ENCODE assay signal across 17 cellular contexts in genomic region chr12:106360400-106360994, GRCh38. TPM values are rescaled to one million over a fixed set of nuclear protein-coding genes. Genes with fewer than 3 reads are reported as not detected.
A peak's percentile ranks its signal among the peaks of the same experiment; 100 is the strongest.
DNase-seq lines count a peak whose midpoint lies in the region; ATAC-seq and TF ChIP-seq lines count a peak whose summit lies in the region.
"Had no signal": no experiment of that assay in that cellular context is flagged by ENCODE, and none has a peak within 500 bp of the region (broad histone marks: within the 10 kb centered on the region; RNA-seq: fewer than 3 reads in every experiment).

No MANE protein-coding gene starts in this region.

- H3K27ac ChIP-seq in hepatocyte, result peak overlapping the region; percentile 96
- H3K27ac ChIP-seq in right lobe of liver, result peak overlapping the region; percentile 88 to 96 (median 94)
- peak overlapping the region in 4 of 5 donors; percentile 25 to 95 (median 94) for H3K27ac ChIP-seq in stomach
- H3K27ac ChIP-seq in SK-N-SH (ENCODE audit: low read depth in 2 of 2, low read length in 1 of 2), result no peak overlapping the region
- H3K27ac ChIP-seq: A549 had no signal

- no peak overlapping the region for H2AFZ ChIP-seq in Loucy (ENCODE audit: low read length)
- no peak overlapping the region for H2AFZ ChIP-seq in hepatocyte
- no peak overlapping the region for H2AFZ ChIP-seq in SK-N-SH (ENCODE audit: low read depth)

- peak; percentile 49 to 62 (median 49) for ATAC-seq in right lobe of liver
- ATAC-seq: A549; CD8-positive, alpha-beta T cell had no signal

- H3K79me2 ChIP-seq in Loucy (ENCODE audit: insufficient read depth, low read length), result peaks cover 31% of the 10 kb centered on the region
- H3K79me2 ChIP-seq in hepatocyte, result peaks cover 31% of the 10 kb centered on the region
- peaks cover 42% of the 10 kb centered on the region for H3K79me2 ChIP-seq in SK-N-SH (ENCODE audit: insufficient read depth)

- 90% methylated on average over 5 of the region's 5 CpGs for whole genome bisulfite sequencing in hepatocyte (ENCODE audit: low lambda C conversion rate, missing lambda C conversion rate)
- 36% methylated on average over 5 of the region's 5 CpGs for WGBS in right lobe of liver (ENCODE audit: insufficient coverage, low coverage, low lambda C conversion rate, missing lambda C conversion rate)
- 51 to 82% (median 64%) methylated on average over 5 of the region's 5 CpGs for WGBS in stomach, 5 donors
- WGBS in SK-N-SH (ENCODE audit: low lambda C conversion rate), result 89% methylated on average over 5 of the region's 5 CpGs

- peaks cover 38% of the 10 kb centered on the region for H3K4me1 ChIP-seq in Loucy (ENCODE audit: insufficient read depth, low read length, poor library complexity, severe bottlenecking)
- H3K4me1 ChIP-seq in hepatocyte (ENCODE audit: insufficient read depth), result peaks cover 20% of the 10 kb centered on the region
- H3K4me1 ChIP-seq in right lobe of liver, result peaks cover 0 to 41% (median 20%) of the 10 kb centered on the region in 4 donors
- peaks cover 24 to 43% (median 33%) of the 10 kb centered on the region in 4 donors for H3K4me1 ChIP-seq in stomach
- H3K4me1 ChIP-seq in SK-N-SH (ENCODE audit: control insufficient read depth in 1 of 2, insufficient read depth in 2 of 2, low read depth in 1 of 2, low read length in 1 of 2), result peaks cover 0 to 7% of the 10 kb centered on the region in 2 experiments; a peak in 2 of 4 replicates
- H3K4me1 ChIP-seq: BE2C had no signal

- H3K4me3 ChIP-seq in Loucy (ENCODE audit: low read length, poor library complexity, severe bottlenecking) (peak overlapping the region; percentile 34), hepatocyte (no peak overlapping the region), right lobe of liver (peak overlapping the region in 1 of 3 donors; percentile 9), stomach (no peak overlapping the region), SK-N-SH (ENCODE audit: low read depth in 2 of 2, low read length in 1 of 2) (no peak overlapping the region)
- H3K4me3 ChIP-seq: A549, HAP-1 had no signal

- H4K20me1 ChIP-seq in Loucy (ENCODE audit: insufficient read depth, low read length, poor library complexity, severe bottlenecking), result no peaks in the 10 kb centered on the region
- no peaks in the 10 kb centered on the region for H4K20me1 ChIP-seq in hepatocyte (ENCODE audit: insufficient read depth, poor library complexity, severe bottlenecking)
- no peaks in the 10 kb centered on the region for H4K20me1 ChIP-seq in SK-N-SH (ENCODE audit: insufficient read depth)

- no peak for TF ChIP-seq EP300 in stomach (IDR thresholded peaks at IDR 0.05)
- TF ChIP-seq EP300 in SK-N-SH (IDR thresholded peaks at IDR 0.05; ENCODE audit: borderline replicate concordance in 1 of 2, low read depth in 1 of 2, low read length in 1 of 2), result no peak

- peak overlapping the region; percentile 93 for H3K4me2 ChIP-seq in Loucy (ENCODE audit: low read depth, low read length, poor library complexity, severe bottlenecking)
- H3K4me2 ChIP-seq in hepatocyte, result peak overlapping the region; percentile 77
- H3K4me2 ChIP-seq in SK-N-SH, result no peak overlapping the region
- H3K4me2 ChIP-seq: A549 had no signal

- TF ChIP-seq RAD21 in SK-N-SH (IDR thresholded peaks at IDR 0.05; ENCODE audit: low read length), result no peak

- H3K27me3 ChIP-seq in Loucy (ENCODE audit: insufficient read depth, low read length, poor library complexity, severe bottlenecking), result no peaks in the 10 kb centered on the region
- no peaks in the 10 kb centered on the region for H3K27me3 ChIP-seq in hepatocyte
- H3K27me3 ChIP-seq in right lobe of liver, result no peaks in the 10 kb centered on the region
- no peaks in the 10 kb centered on the region for H3K27me3 ChIP-seq in stomach
- H3K27me3 ChIP-seq in SK-N-SH (ENCODE audit: insufficient read depth), result no peaks in the 10 kb centered on the region
- H3K27me3 ChIP-seq: BE2C had no signal

- DNase-seq in hepatocyte (ENCODE audit: low spot score) (no peak), right lobe of liver (no peak), stomach (no peak), cerebellum (ENCODE audit: low spot score) (no peak), NCI-H2227 (lab: John Stamatoyannopoulos, UW; ENCODE audit: unreplicated experiment) (no peak), SK-N-SH (no peak), NCI-H446 (lab: John Stamatoyannopoulos, UW) (no peak)
- DNase-seq: BE2C; CD8-positive, alpha-beta T cell; COR-L47; DMS153; DMS79 treated with DMSO at 0.1 percent for 48 hours; GDM1; HFFc6 had no signal

- H3K36me3 ChIP-seq in Loucy (ENCODE audit: insufficient read depth, low read length) (no peaks in the 10 kb centered on the region), hepatocyte (replicated peaks; ENCODE audit: insufficient read depth, low read depth) (no peaks in the 10 kb centered on the region), right lobe of liver (no peaks in the 10 kb centered on the region), stomach (peaks cover 0 to 16% (median 7%) of the 10 kb centered on the region in 4 donors), SK-N-SH (replicated peaks in 1 of 2; ENCODE audit: control insufficient read depth in 1 of 2, insufficient read depth in 2 of 2, low read length in 1 of 2) (peaks cover 3 to 7% of the 10 kb centered on the region in 2 experiments)
- H3K36me3 ChIP-seq: BE2C, HAP-1 had no signal

- H3F3A ChIP-seq in Loucy (ENCODE audit: low read depth), result no peaks in the 10 kb centered on the region
- peaks cover 8% of the 10 kb centered on the region for H3F3A ChIP-seq in SK-N-SH (replicated peaks; ENCODE audit: insufficient read depth)

- H3K9ac ChIP-seq in Loucy (ENCODE audit: low read depth, low read length, poor library complexity, severe bottlenecking), result peak overlapping the region; percentile 3
- no peak overlapping the region for H3K9ac ChIP-seq in SK-N-SH

- intact Hi-C loops in right lobe of liver (cut with DNase I) (no loop called here), stomach (cut with DNase I; ENCODE audit: low total_unique reads) (no loop called here)

- no peaks in the 10 kb centered on the region for H3K9me3 ChIP-seq in Loucy (ENCODE audit: insufficient read depth, low read depth, low read length)
- H3K9me3 ChIP-seq in hepatocyte (ENCODE audit: low read depth), result no peaks in the 10 kb centered on the region
- no peaks in the 10 kb centered on the region for H3K9me3 ChIP-seq in right lobe of liver
- H3K9me3 ChIP-seq in stomach, result no peaks in the 10 kb centered on the region
- H3K9me3 ChIP-seq in SK-N-SH, result no peaks in the 10 kb centered on the region
- H3K9me3 ChIP-seq: A549, BE2C, HAP-1 had no signal

- peak; percentile 40 for TF ChIP-seq POLR2A in right lobe of liver (IDR thresholded peaks at IDR 0.05)
- TF ChIP-seq POLR2A in stomach (IDR thresholded peaks at IDR 0.05), result no peak

- CTCF ChIA-PET in SK-N-SH (lab: Yijun Ruan, JAX), result interaction anchor here (0.9 to 2.3 kb wide), 3 partner anchors 133 to 559 kb away, joined by 3 to 12 read pairs (median 5); no protein-coding TSS in a partner anchor

- H3K9me2 ChIP-seq in Loucy (replicated peaks; ENCODE audit: low read depth, low read length) (no peaks in the 10 kb centered on the region), hepatocyte (replicated peaks; ENCODE audit: insufficient read depth) (no peaks in the 10 kb centered on the region), SK-N-SH (no peaks in the 10 kb centered on the region)

- TF ChIP-seq CTCF in Loucy (conservative IDR thresholded peaks at IDR 0.05; ENCODE audit: low read length), result no peak
- TF ChIP-seq CTCF in hepatocyte (IDR thresholded peaks at IDR 0.05; ENCODE audit: poor library complexity), result no peak
- TF ChIP-seq CTCF in right lobe of liver (IDR thresholded peaks at IDR 0.05), result no peak
- TF ChIP-seq CTCF in stomach (IDR thresholded peaks at IDR 0.05), result no peak
- no peak for TF ChIP-seq CTCF in SK-N-SH (IDR thresholded peaks at IDR 0.05)

- POLR2A ChIA-PET in SK-N-SH (lab: Yijun Ruan, JAX), result no interaction called here

TF ChIP-seq in SK-N-SH, 30 proteins besides CTCF, POLR2A, EP300 and RAD21:
- TF ChIP-seq MEF2A (IDR thresholded peaks at IDR 0.05; ENCODE audit: borderline replicate concordance, low read depth) (no peak), JUND (IDR thresholded peaks at IDR 0.05) (no peak)
TF ChIP-seq in SK-N-SH: peak in this region for 0.

RNA-seq across cellular contexts. Expression of gene POLR3B, which starts 2.9 kb away (rescaled TPM):
- total RNA-seq in hepatocyte (9.6 and 10.4 TPM in 2 replicates), right lobe of liver (10 to 100 TPM in 1 of 6 experiments, 1 to 10 TPM in 5; 6.8 to 10.9 (median 8.7) TPM), stomach (10 to 100 TPM in 2 of 5 donors, 1 to 10 TPM in 2, under 1 TPM in 1; 0.87 to 31.2 (median 8.8) TPM), cerebellum (18.1 TPM)
- polyA plus RNA-seq in hepatocyte (8.1 and 8.4 TPM in 2 replicates), stomach (1 to 10 TPM; 2.3 to 2.9 (median 2.4) TPM), SK-N-SH (2012; rRNA removed) (3.3 and 3.9 TPM in 2 replicates)
- 3.9 TPM in 2 replicates for polyA plus RNA-seq in SK-N-SH (2012; cell fraction: cytosol; rRNA removed)
- 2.8 and 3.9 TPM in 2 replicates for polyA plus RNA-seq in SK-N-SH (2012; cell fraction: nucleus; rRNA removed)

RNA-seq across cellular contexts. Expression of gene TCP11L2, which starts 58.0 kb away (rescaled TPM):
- total RNA-seq in hepatocyte, result 30.7 and 38.4 TPM in 2 replicates
- 8.5 and 9.6 TPM in 2 replicates for polyA plus RNA-seq in hepatocyte
- total RNA-seq in right lobe of liver, result 10 to 100 TPM in 3 of 6 experiments, 1 to 10 TPM in 3; 7.3 to 14.2 (median 10.5) TPM
- 10 to 100 TPM in 4 of 5 donors, under 1 TPM in 1; 0.29 to 57.5 (median 32.1) TPM for total RNA-seq in stomach
- 1 to 10 TPM; 2.3 to 7.5 (median 5.0) TPM for polyA plus RNA-seq in stomach
- total RNA-seq in cerebellum, result 34.7 TPM
- polyA plus RNA-seq in SK-N-SH (2012; rRNA removed), result 4.0 and 5.5 TPM in 2 replicates
- polyA plus RNA-seq in SK-N-SH (2012; cell fraction: cytosol; rRNA removed), result 3.2 and 3.8 TPM in 2 replicates
- 6.3 and 11.7 TPM in 2 replicates for polyA plus RNA-seq in SK-N-SH (2012; cell fraction: nucleus; rRNA removed)

Comparison
In these comparisons a context has a peak if more than half of its experiments do, and no peak if none do; other contexts are left out.
1. H3K27ac ChIP-seq: peak in hepatocyte (single experiment), right lobe of liver (3 of 3) and stomach (4 of 5); none in SK-N-SH (0 of 2).